In the genomic region with DNA sequence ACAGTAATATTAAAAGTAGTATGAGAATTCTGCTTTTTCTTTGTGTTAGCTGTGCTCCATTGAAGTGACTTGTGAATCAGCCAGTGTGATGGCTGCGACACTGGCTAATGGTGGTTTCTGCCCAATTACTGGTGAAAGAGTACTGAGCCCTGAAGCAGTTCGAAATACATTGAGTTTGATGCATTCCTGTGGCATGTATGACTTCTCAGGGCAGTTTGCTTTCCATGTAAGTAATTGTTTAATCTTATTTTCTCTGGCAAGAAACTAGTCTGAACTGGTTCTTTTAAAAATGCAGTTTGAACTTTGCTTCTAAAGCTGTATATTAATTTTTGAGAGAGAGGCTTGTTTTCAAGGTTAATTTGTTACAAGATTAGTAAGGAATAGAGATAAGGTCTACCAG, we compare ENCODE assay signal across 17 cellular contexts. TPM values are rescaled to one million over a fixed set of nuclear protein-coding genes. Genes with fewer than 3 reads are reported as not detected.
DNase-seq lines count a peak whose midpoint lies in the region; ATAC-seq and TF ChIP-seq lines count a peak whose summit lies in the region.
"Had no signal": no experiment of that assay in that cellular context is flagged by ENCODE, and none has a peak within 500 bp of the region (broad histone marks: within the 10 kb centered on the region; RNA-seq: fewer than 3 reads in every experiment).

No MANE protein-coding gene starts in this region.

- no peak overlapping the region for H3K4me3 ChIP-seq in GM23338
- H3K4me3 ChIP-seq in fibroblast of the aortic adventitia (ENCODE audit: low read depth, low read length): no peak overlapping the region
- H3K4me3 ChIP-seq in trophoblast cell (ENCODE audit: low read depth, low read length): no peak overlapping the region
- H3K4me3 ChIP-seq: MG63, SJCRH30 had no signal

- no peak overlapping the region for H4K12ac ChIP-seq in trophoblast cell (ENCODE audit: low read depth, low read length)

- DNase-seq in GM23338 (ENCODE audit: low spot score): no peak
- no peak for DNase-seq in WTC11 (ENCODE audit: low spot score)
- peak; percentile 74 for DNase-seq in fibroblast of the aortic adventitia (ENCODE audit: low read depth)
- peak; percentile 33 to 59 for DNase-seq in trophoblast cell
- no peak for DNase-seq in NCI-H1105 treated with DMSO at 0.1 percent for 48 hours (lab: John Stamatoyannopoulos, UW)
- no peak for DNase-seq in activated naive CD4-positive, alpha-beta T cell treated with Interleukin-2 at 50 U/mL for 16 hours
- DNase-seq in inferior parietal cortex (ENCODE audit: extremely low spot score): no peak
- DNase-seq: activated CD4-positive, CD25-positive, alpha-beta regulatory T cell; activated T-cell treated with anti-CD3 and anti-CD28 coated beads, Interleukin-2, amount 50 U/mL, for 1 hour; erythroblast; H7; MG63; NK-92 treated with Interleukin-12 subunit alpha and Interleukin-12 subunit beta, amount 100 ng/mL, for 24 hours; SJCRH30 had no signal

- no peaks in the 10 kb centered on the region for H3F3A ChIP-seq in GM23338 (replicated peaks; ENCODE audit: low read depth)

- H2AFZ ChIP-seq in GM23338 (no peak overlapping the region), trophoblast cell (ENCODE audit: insufficient read depth, low read length, poor library complexity) (no peak overlapping the region)

- H3K4ac ChIP-seq in trophoblast cell (ENCODE audit: low read depth, low read length): no peak overlapping the region

- H3K27me3 Mint-ChIP-seq in GM23338 (ENCODE audit: insufficient read depth, low read depth, poor library complexity) (no peaks in the 10 kb centered on the region), WTC11 (ENCODE audit: low read depth) (no peaks in the 10 kb centered on the region)
- H3K27me3 Mint-ChIP-seq: brain; stimulated activated naive CD8-positive, alpha-beta T cell treated with anti-CD3 and anti-CD28 coated beads, Interleukin-15, Interleukin-2, amounts not matched to agents 100 ng/mL and 50 ng/mL, for 24 hours had no signal

- no peak overlapping the region for H3K23ac ChIP-seq in trophoblast cell (ENCODE audit: low read length)

- H3K27me3 ChIP-seq in GM23338 (ENCODE audit: insufficient read depth) (no peaks in the 10 kb centered on the region), trophoblast cell (ENCODE audit: insufficient read depth, low read length) (no peaks in the 10 kb centered on the region)
- H3K27me3 ChIP-seq: MG63, SJCRH30 had no signal

- no peak overlapping the region for H3K14ac ChIP-seq in trophoblast cell (ENCODE audit: low read length)

- H3K4me1 ChIP-seq in GM23338 (ENCODE audit: insufficient read depth): peaks cover 15% of the 10 kb centered on the region
- H3K4me1 ChIP-seq in trophoblast cell (ENCODE audit: control insufficient read depth in 1 of 2, insufficient read depth in 2 of 2, low read length in 2 of 2): no peaks in the 10 kb centered on the region
- H3K4me1 ChIP-seq: SJCRH30 had no signal

- no peaks in the 10 kb centered on the region for H4K20me1 ChIP-seq in GM23338 (replicated peaks; ENCODE audit: insufficient read depth)

- no peak overlapping the region for H2BK5ac ChIP-seq in trophoblast cell (ENCODE audit: low read depth, low read length, poor library complexity)

- CTCF ChIA-PET in WTC11 (lab: Charles Lee): no interaction called here

- POLR2A ChIA-PET in WTC11 (lab: Charles Lee): no interaction called here

- peak overlapping the region; percentile 20; the same call in 1 of the 2 replicates for H3K27ac ChIP-seq in GM23338 (ENCODE audit: low read depth)
- no peak overlapping the region for H3K27ac ChIP-seq in trophoblast cell (ENCODE audit: low read depth, low read length)
- H3K27ac ChIP-seq: SJCRH30 had no signal

- no peak overlapping the region for H2BK12ac ChIP-seq in trophoblast cell (ENCODE audit: low read length)

- H4K8ac ChIP-seq in trophoblast cell (ENCODE audit: low read depth, low read length): no peak overlapping the region

- H3K18ac ChIP-seq in trophoblast cell (ENCODE audit: low read length): no peak overlapping the region

- H2BK120ac ChIP-seq in trophoblast cell (ENCODE audit: insufficient read depth, low read length, poor library complexity): no peak overlapping the region

- no peaks in the 10 kb centered on the region for H3K9me3 Mint-ChIP-seq in GM23338
- no peaks in the 10 kb centered on the region for H3K9me3 Mint-ChIP-seq in WTC11
- H3K9me3 Mint-ChIP-seq: brain; stimulated activated naive CD8-positive, alpha-beta T cell treated with anti-CD3 and anti-CD28 coated beads, Interleukin-15, Interleukin-2, amounts not matched to agents 100 ng/mL and 50 ng/mL, for 24 hours had no signal

- no peaks in the 10 kb centered on the region for H3K79me2 ChIP-seq in GM23338 (replicated peaks; ENCODE audit: insufficient read depth)
- H3K79me2 ChIP-seq in trophoblast cell (ENCODE audit: control insufficient read depth, insufficient read depth, low read length, poor library complexity): no peaks in the 10 kb centered on the region

- H3K36me3 Mint-ChIP-seq in GM23338 (ENCODE audit: low read depth) (peaks cover 53% of the 10 kb centered on the region), WTC11 (peaks cover 49% of the 10 kb centered on the region)

- no peaks in the 10 kb centered on the region for H3K9me2 ChIP-seq in GM23338 (ENCODE audit: insufficient read depth)

- TF ChIP-seq CTCF in GM23338 (conservative IDR thresholded peaks at IDR 0.05; ENCODE audit: low read depth in 2 of 2): no peak
- TF ChIP-seq CTCF in WTC11 (IDR thresholded peaks at IDR 0.05): no peak
- no peak for TF ChIP-seq CTCF in fibroblast of the aortic adventitia (IDR thresholded peaks at IDR 0.05; ENCODE audit: insufficient read depth, low read length)

- no CpG with 5 or more reads among the region's 2 CpGs for WGBS in trophoblast cell (ENCODE audit: extremely low coverage, insufficient coverage, insufficient read length)

- H4K91ac ChIP-seq in trophoblast cell (ENCODE audit: low read depth, low read length): no peak overlapping the region

- H3K27ac Mint-ChIP-seq in GM23338: 0 out of 2 replicates have a peak overlapping the region, but pooled peaks have one; percentile 66
- peak overlapping the region; percentile 39; the same call in 1 of the 2 replicates for H3K27ac Mint-ChIP-seq in WTC11
- H3K27ac Mint-ChIP-seq: brain; stimulated activated naive CD8-positive, alpha-beta T cell treated with anti-CD3 and anti-CD28 coated beads, Interleukin-15, Interleukin-2, amounts not matched to agents 100 ng/mL and 50 ng/mL, for 24 hours had no signal

- ATAC-seq in GM23338 (no peak), WTC11 (no peak), GM21515 (IDR thresholded peaks at IDR 0.05; ENCODE audit: unreplicated experiment) (no peak)

- H3K4me2 ChIP-seq in GM23338: no peak overlapping the region
- no peak overlapping the region for H3K4me2 ChIP-seq in trophoblast cell (ENCODE audit: low read length)

- H3K4me1 Mint-ChIP-seq in GM23338 (peaks cover 23% of the 10 kb centered on the region), WTC11 (peaks cover 18% of the 10 kb centered on the region)
- H3K4me1 Mint-ChIP-seq: brain had no signal

- H3K79me1 ChIP-seq in trophoblast cell (ENCODE audit: low read length): no peaks in the 10 kb centered on the region

- H3K4me3 Mint-ChIP-seq in GM23338: no peak overlapping the region
- no peak overlapping the region for H3K4me3 Mint-ChIP-seq in WTC11
- H3K4me3 Mint-ChIP-seq: brain; stimulated activated naive CD8-positive, alpha-beta T cell treated with anti-CD3 and anti-CD28 coated beads, Interleukin-15, Interleukin-2, amounts not matched to agents 100 ng/mL and 50 ng/mL, for 24 hours had no signal

- H2AK5ac ChIP-seq in trophoblast cell (ENCODE audit: low read length): no peak overlapping the region

- H3K36me3 ChIP-seq in GM23338 (ENCODE audit: insufficient read depth): peaks cover 16% of the 10 kb centered on the region
- H3K36me3 ChIP-seq in trophoblast cell (ENCODE audit: control insufficient read depth in 1 of 2, insufficient read depth in 2 of 2, low read length in 2 of 2): peaks cover 18% of the 10 kb centered on the region in 2 experiments

- no peak overlapping the region for H3K9ac ChIP-seq in trophoblast cell (ENCODE audit: low read length)

- no peaks in the 10 kb centered on the region for H3K9me3 ChIP-seq in trophoblast cell (ENCODE audit: insufficient read depth, low read depth, low read length)
- H3K9me3 ChIP-seq: MG63, SJCRH30 had no signal

TF ChIP-seq in WTC11, 78 proteins besides CTCF, POLR2A, EP300 and RAD21 (continues in another document):
- TF ChIP-seq RORB (CRISPR knock-in tag; IDR thresholded peaks at IDR 0.05) (no peak), GRHL2 (CRISPR knock-in tag; IDR thresholded peaks at IDR 0.05; ENCODE audit: insufficient replicate concordance, severe bottlenecking) (no peak), GTF2I (CRISPR knock-in tag; conservative IDR thresholded peaks at IDR 0.05) (no peak)
- TF ChIP-seq, protein P1, sequence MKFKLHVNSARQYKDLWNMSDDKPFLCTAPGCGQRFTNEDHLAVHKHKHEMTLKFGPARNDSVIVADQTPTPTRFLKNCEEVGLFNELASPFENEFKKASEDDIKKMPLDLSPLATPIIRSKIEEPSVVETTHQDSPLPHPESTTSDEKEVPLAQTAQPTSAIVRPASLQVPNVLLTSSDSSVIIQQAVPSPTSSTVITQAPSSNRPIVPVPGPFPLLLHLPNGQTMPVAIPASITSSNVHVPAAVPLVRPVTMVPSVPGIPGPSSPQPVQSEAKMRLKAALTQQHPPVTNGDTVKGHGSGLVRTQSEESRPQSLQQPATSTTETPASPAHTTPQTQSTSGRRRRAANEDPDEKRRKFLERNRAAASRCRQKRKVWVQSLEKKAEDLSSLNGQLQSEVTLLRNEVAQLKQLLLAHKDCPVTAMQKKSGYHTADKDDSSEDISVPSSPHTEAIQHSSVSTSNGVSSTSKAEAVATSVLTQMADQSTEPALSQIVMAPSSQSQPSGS (CRISPR knock-in tag; IDR thresholded peaks at IDR 0.05; ENCODE audit: borderline replicate concordance, low read depth): no peak
- TF ChIP-seq, protein P2, sequence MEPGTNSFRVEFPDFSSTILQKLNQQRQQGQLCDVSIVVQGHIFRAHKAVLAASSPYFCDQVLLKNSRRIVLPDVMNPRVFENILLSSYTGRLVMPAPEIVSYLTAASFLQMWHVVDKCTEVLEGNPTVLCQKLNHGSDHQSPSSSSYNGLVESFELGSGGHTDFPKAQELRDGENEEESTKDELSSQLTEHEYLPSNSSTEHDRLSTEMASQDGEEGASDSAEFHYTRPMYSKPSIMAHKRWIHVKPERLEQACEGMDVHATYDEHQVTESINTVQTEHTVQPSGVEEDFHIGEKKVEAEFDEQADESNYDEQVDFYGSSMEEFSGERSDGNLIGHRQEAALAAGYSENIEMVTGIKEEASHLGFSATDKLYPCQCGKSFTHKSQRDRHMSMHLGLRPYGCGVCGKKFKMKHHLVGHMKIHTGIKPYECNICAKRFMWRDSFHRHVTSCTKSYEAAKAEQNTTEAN (CRISPR knock-in tag; IDR thresholded peaks at IDR 0.05): no peak

RNA-seq across cellular contexts. Expression of a gene that starts 46.6 kb away (rescaled TPM):
- total RNA-seq in GM23338 (2014; rRNA removed; shearing (Covaris generic)): 133 and 172 TPM in 2 replicates
- 38.1 and 43.2 TPM in 2 replicates for polyA plus RNA-seq in GM23338 (2016; fragmentation: Nextera tagmentation; extraction: Ambion mirVana)
- 102 to 115 TPM (median 102 TPM) in 3 replicates for total RNA-seq in WTC11 (2021)
- total RNA-seq in fibroblast of the aortic adventitia (ENCODE audit: low replicate concordance): 116 and 627 TPM in 2 replicates
- 54.9 and 60.3 TPM in 2 replicates for polyA plus RNA-seq in trophoblast cell (2013)

Comparison
In these comparisons a context has a peak if more than half of its experiments do, and no peak if none do; other contexts are left out.
1. DNase-seq: peak in fibroblast of the aortic adventitia (single experiment) and trophoblast cell (2 of 2); none in GM23338 (single experiment), WTC11 (single experiment), NCI-H1105 treated with DMSO at 0.1 percent for 48 hours (single experiment), activated naive CD4-positive, alpha-beta T cell treated with Interleukin-2 at 50 U/mL for 16 hours (single experiment) and inferior parietal cortex (single experiment).